ENCODE assay signal across 18 cellular contexts in genomic region chr7:142060936-142061335, GRCh38. TPM values are rescaled to one million over a fixed set of nuclear protein-coding genes. Genes with fewer than 3 reads are reported as not detected.
DNase-seq lines count a peak whose midpoint lies in the region; TF ChIP-seq lines count a peak whose summit lies in the region.
"Had no signal": no experiment of that assay in that cellular context is flagged by ENCODE, and none has a peak within 500 bp of the region (broad histone marks: within the 10 kb centered on the region; RNA-seq: fewer than 3 reads in every experiment).

No MANE protein-coding gene starts in this region.

- CTCF ChIA-PET in HEK293 (lab: Yijun Ruan, JAX): no interaction called here

- H3K4me3 ChIP-seq in HEK293 (ENCODE audit: low read depth, low read length): no peak overlapping the region
- H3K4me3 ChIP-seq: BLaER1 had no signal

- no peaks in the 10 kb centered on the region for H3K4me1 ChIP-seq in HEK293 (ENCODE audit: control insufficient read depth, insufficient read depth, low read length)
- H3K4me1 ChIP-seq: BE2C had no signal

- no peaks in the 10 kb centered on the region for H3K9me3 ChIP-seq in HEK293 (ENCODE audit: control insufficient read depth, insufficient read depth, low read depth, low read length)
- H3K9me3 ChIP-seq: BE2C, BLaER1, Caco-2 had no signal

- H3K27ac Mint-ChIP-seq in progenitor cell of endocrine pancreas (peak overlapping the region; percentile 34), immature natural killer cell (no peak overlapping the region)
- H3K27ac Mint-ChIP-seq: CD4-positive, alpha-beta T cell; CD8-positive, alpha-beta T cell had no signal

- POLR2A ChIA-PET in HEK293 (lab: Yijun Ruan, JAX): no interaction called here

- no peak for TF ChIP-seq RAD21 in Ishikawa (IDR thresholded peaks at IDR 0.05; ENCODE audit: low read depth)

- H3K36me3 Mint-ChIP-seq in progenitor cell of endocrine pancreas (ENCODE audit: insufficient read depth) (peaks cover 1% of the 10 kb centered on the region), immature natural killer cell (peaks cover 0 to 32% (median 16%) of the 10 kb centered on the region in 3 donors)
- H3K36me3 Mint-ChIP-seq: CD8-positive, alpha-beta T cell had no signal

- H3K27ac ChIP-seq in HEK293 (ENCODE audit: extremely low read depth, low read depth, low read length): no peak overlapping the region
- H3K27ac ChIP-seq: BLaER1, C4-2B had no signal

- no peaks in the 10 kb centered on the region for H3K36me3 ChIP-seq in HEK293 (ENCODE audit: control insufficient read depth in 2 of 2, insufficient read depth in 1 of 2, low read length in 2 of 2)
- H3K36me3 ChIP-seq: BE2C, BLaER1 had no signal

- H3K4me1 Mint-ChIP-seq in progenitor cell of endocrine pancreas (ENCODE audit: low read depth) (no peaks in the 10 kb centered on the region), immature natural killer cell (peaks cover 3 to 7% of the 10 kb centered on the region in 2 donors)

- H3K9me3 Mint-ChIP-seq in progenitor cell of endocrine pancreas (ENCODE audit: low read depth) (no peaks in the 10 kb centered on the region), immature natural killer cell (peaks cover 2 to 7% (median 3%) of the 10 kb centered on the region in 6 donors)
- H3K9me3 Mint-ChIP-seq: CD4-positive, alpha-beta T cell; CD8-positive, alpha-beta T cell had no signal

- no peak for TF ChIP-seq CTCF in HEK293 (tag by site-specific recombination; IDR thresholded peaks at IDR 0.05)
- TF ChIP-seq CTCF in progenitor cell of endocrine pancreas (IDR thresholded peaks at IDR 0.05; ENCODE audit: unreplicated experiment): no peak

- H3K27me3 Mint-ChIP-seq in progenitor cell of endocrine pancreas: no peaks in the 10 kb centered on the region
- peaks cover 0 to 12% (median 10%) of the 10 kb centered on the region in 3 donors for H3K27me3 Mint-ChIP-seq in immature natural killer cell (ENCODE audit: low read depth in 3 of 3)

- H3K4me3 Mint-ChIP-seq in progenitor cell of endocrine pancreas (ENCODE audit: low read depth) (no peak overlapping the region), immature natural killer cell (no peak overlapping the region)
- H3K4me3 Mint-ChIP-seq: CD4-positive, alpha-beta T cell; CD8-positive, alpha-beta T cell had no signal

- DNase-seq in progenitor cell of endocrine pancreas (ENCODE audit: low spot score, unreplicated experiment) (no peak), dedifferentiated amniotic fluid mesenchymal stem cell (ENCODE audit: extremely low spot score) (no peak), immature natural killer cell (no peak)
- DNase-seq: 8988T; ACHN; BE2C; Caco-2; Calu3; CD4-positive, alpha-beta T cell; CD8-positive, alpha-beta T cell; DMS79 treated with DMSO at 0.1 percent for 48 hours; GF-D8 had no signal

- TF ChIP-seq EP300 in Ishikawa (IDR thresholded peaks at IDR 0.05; ENCODE audit: borderline replicate concordance): no peak

TF ChIP-seq in HEK293, 187 proteins besides CTCF, POLR2A, EP300 and RAD21:
- TF ChIP-seq REST (tag by site-specific recombination; IDR thresholded peaks at IDR 0.05) (peak; percentile 42; the same call in 1 of the 2 replicates), ZNF19 (tag by site-specific recombination; IDR thresholded peaks at IDR 0.05; ENCODE audit: low read depth) (no peak), ZBTB48 (tag by site-specific recombination; IDR thresholded peaks at IDR 0.05) (no peak)
- TF ChIP-seq, protein P1, sequence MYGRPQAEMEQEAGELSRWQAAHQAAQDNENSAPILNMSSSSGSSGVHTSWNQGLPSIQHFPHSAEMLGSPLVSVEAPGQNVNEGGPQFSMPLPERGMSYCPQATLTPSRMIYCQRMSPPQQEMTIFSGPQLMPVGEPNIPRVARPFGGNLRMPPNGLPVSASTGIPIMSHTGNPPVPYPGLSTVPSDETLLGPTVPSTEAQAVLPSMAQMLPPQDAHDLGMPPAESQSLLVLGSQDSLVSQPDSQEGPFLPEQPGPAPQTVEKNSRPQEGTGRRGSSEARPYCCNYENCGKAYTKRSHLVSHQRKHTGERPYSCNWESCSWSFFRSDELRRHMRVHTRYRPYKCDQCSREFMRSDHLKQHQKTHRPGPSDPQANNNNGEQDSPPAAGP (tag by site-specific recombination; IDR thresholded peaks at IDR 0.05): no peak

TF ChIP-seq in Ishikawa, 13 proteins besides CTCF, POLR2A, EP300 and RAD21:
- TF ChIP-seq REST (IDR thresholded peaks at IDR 0.05; ENCODE audit: low read depth) (peak; percentile 59), MAX (IDR thresholded peaks at IDR 0.05) (no peak), TEAD4 (IDR thresholded peaks at IDR 0.05) (no peak)

RNA-seq across cellular contexts. Expression of gene MGAM2, which starts 50.6 kb away (rescaled TPM):
- total RNA-seq in progenitor cell of endocrine pancreas: 1.2 and 1.6 TPM in 2 replicates
- polyA plus RNA-seq in immature natural killer cell: under 1 TPM in 1 of 3 donors, not detected in 2; 0.10 TPM
- total RNA-seq: A673; CD4-positive, alpha-beta T cell; CD8-positive, alpha-beta T cell had no signal
- polyA plus RNA-seq: AG04450 had no signal
